8 cellular contexts compared by ENCODE assay signal in the genomic region with DNA sequence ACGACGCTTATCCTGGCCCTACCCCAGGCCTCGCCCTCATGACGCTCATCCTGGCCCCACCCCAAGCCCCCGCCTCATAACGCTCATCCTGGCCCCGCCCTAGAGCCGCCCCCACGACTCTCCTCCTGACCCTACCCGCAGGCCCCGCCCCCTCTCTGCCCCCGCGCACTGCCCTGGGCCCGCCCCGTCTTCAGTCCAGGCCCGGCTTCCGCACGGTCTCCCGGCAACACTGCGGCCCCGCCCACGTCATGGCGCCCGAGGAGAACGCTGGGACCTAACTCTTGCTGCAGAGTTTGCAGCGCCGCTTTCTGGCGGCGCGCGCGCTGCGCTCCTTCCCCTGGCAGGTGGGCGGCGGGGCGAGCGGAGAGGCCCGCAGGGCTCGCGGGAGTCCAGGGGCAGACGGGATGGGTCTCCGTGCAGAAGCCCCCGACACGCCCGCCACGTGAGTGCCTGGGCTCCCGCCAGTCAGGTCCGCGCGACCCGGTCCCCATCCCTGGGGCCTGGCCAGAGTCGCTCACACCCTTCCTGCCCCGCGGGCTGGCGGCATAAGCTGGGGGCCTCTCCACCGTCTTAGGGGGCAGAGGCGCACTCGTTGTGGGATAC.
DNase-seq lines count a peak whose midpoint lies in the region; ATAC-seq lines count a peak whose summit lies in the region.

No MANE protein-coding gene starts in this region.

- H3K27ac ChIP-seq in effector memory CD4-positive, alpha-beta T cell (ENCODE audit: insufficient read depth, low read length, poor library complexity, severe bottlenecking), result peak overlapping the region; percentile 76

- no peaks in the 10 kb centered on the region for H3K9me3 ChIP-seq in effector memory CD4-positive, alpha-beta T cell (ENCODE audit: control insufficient read depth, low read length)

- H3K4me3 ChIP-seq in effector memory CD4-positive, alpha-beta T cell (ENCODE audit: insufficient read depth, low read depth, low read length, poor library complexity, severe bottlenecking), result peak overlapping the region; percentile 76

- peak; percentile 87 for DNase-seq in COLO829 (ENCODE audit: low spot score)
- peak; percentile 72 for DNase-seq in NCI-H510A (lab: John Stamatoyannopoulos, UW)
- DNase-seq in activated CD4-positive, alpha-beta T cell treated with anti-CD3 and anti-CD28 coated beads for 48 hours, result peak; percentile 96
- DNase-seq in effector memory CD4-positive, alpha-beta T cell, result peak in 2 of 3 donors; percentile 95 to 96
- peak; percentile 96 for DNase-seq in medulla oblongata (ENCODE audit: extremely low spot score)
- DNase-seq in stimulated activated CD8-positive, alpha-beta memory T cell treated with anti-CD3 and anti-CD28 coated beads, Interleukin-15, amount 100 ng/mL, for 24 hours (ENCODE audit: low read depth), result peak; percentile 86

- H3K36me3 ChIP-seq in effector memory CD4-positive, alpha-beta T cell (ENCODE audit: control insufficient read depth, insufficient read depth, low read length), result no peaks in the 10 kb centered on the region

- H3K4me1 ChIP-seq in effector memory CD4-positive, alpha-beta T cell (ENCODE audit: control insufficient read depth, insufficient read depth, low read length, poor library complexity, severe bottlenecking), result no peaks in the 10 kb centered on the region

- ATAC-seq in GM19395 (IDR thresholded peaks at IDR 0.05; ENCODE audit: unreplicated experiment) (peak; percentile 34), HG03460 (IDR thresholded peaks at IDR 0.05; ENCODE audit: unreplicated experiment) (peak; percentile 66)

- no peaks in the 10 kb centered on the region for H3K27me3 ChIP-seq in effector memory CD4-positive, alpha-beta T cell (replicated peaks; ENCODE audit: control insufficient read depth, insufficient read depth, low read length, poor library complexity, severe bottlenecking)

Comparison
In these comparisons a context has a peak if more than half of its experiments do, and no peak if none do; other contexts are left out.
1. Peak in every context shown above with its lines: DNase-seq, ATAC-seq, H3K4me3 ChIP-seq and H3K27ac ChIP-seq.